Comparison of ENCODE assay signal across 1 cellular context in the genomic region with DNA sequence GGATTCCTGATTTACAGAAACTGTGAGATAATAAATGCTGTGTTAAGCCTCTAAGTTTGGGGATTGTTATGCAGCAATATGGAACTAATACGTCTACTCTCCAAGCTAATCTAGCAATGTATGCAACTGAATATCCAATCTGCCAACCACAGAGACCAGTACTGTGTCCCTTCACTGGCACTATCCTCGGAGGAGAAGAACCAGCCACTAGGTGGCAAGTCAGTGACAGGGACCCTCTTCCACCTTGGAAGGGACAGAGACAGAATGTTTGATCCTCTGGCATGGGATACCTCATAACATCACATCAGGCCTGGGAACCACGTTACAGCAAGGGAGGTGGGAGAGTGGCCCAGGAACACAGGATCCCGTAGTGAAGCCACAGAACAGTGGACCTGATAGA.
TF ChIP-seq lines count a peak whose summit lies in the region.

No MANE protein-coding gene starts in this region.

TF ChIP-seq in H1, 55 proteins besides CTCF, POLR2A, EP300 and RAD21:
- TF ChIP-seq TEAD4 (IDR thresholded peaks at IDR 0.05; ENCODE audit: low read depth, low read length) (no peak), PHF8 (conservative IDR thresholded peaks at IDR 0.05; ENCODE audit: low read depth, low read length) (no peak), CTBP2 (IDR thresholded peaks at IDR 0.05; ENCODE audit: borderline replicate concordance, insufficient read depth, insufficient read length, low read length) (no peak), GTF2F1 (IDR thresholded peaks at IDR 0.05; ENCODE audit: borderline replicate concordance, low read depth, low read length) (no peak), EGR1 (IDR thresholded peaks at IDR 0.05; ENCODE audit: borderline replicate concordance, low read depth, low read length) (no peak), GABPA (IDR thresholded peaks at IDR 0.05; ENCODE audit: borderline replicate concordance, insufficient read depth, low read length) (no peak), CHD1 (IDR thresholded peaks at IDR 0.05; ENCODE audit: low read depth, low read length) (no peak), KDM1A (IDR thresholded peaks at IDR 0.05; ENCODE audit: borderline replicate concordance, low read length) (no peak), RBBP5 (IDR thresholded peaks at IDR 0.05; ENCODE audit: borderline replicate concordance, low read depth, low read length) (no peak), NRF1 (IDR thresholded peaks at IDR 0.05; ENCODE audit: low read depth, low read length) (no peak)
- TF ChIP-seq, protein P1, sequence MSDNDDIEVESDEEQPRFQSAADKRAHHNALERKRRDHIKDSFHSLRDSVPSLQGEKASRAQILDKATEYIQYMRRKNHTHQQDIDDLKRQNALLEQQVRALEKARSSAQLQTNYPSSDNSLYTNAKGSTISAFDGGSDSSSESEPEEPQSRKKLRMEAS (IDR thresholded peaks at IDR 0.05) = no peak
